In genomic region chr16:9813665-9814064, GRCh38 we compare ENCODE assay signal across 8 cellular contexts.
"Had no signal": no experiment of that assay in that cellular context is flagged by ENCODE, and none has a peak within 500 bp of the region (broad histone marks: within the 10 kb centered on the region; RNA-seq: fewer than 3 reads in every experiment).

No MANE protein-coding gene starts in this region.

- FAIRE-seq: G401.6, GM12878, GM12891, GM12892, GM18507, GM19239 had no signal

- DNase-seq: GDM1, GF-D8 had no signal

- H3K4me3 ChIP-seq: GM12878 had no signal

- ATAC-seq: GM12878 had no signal
